1 cellular context compared by ENCODE assay signal in the genomic region with DNA sequence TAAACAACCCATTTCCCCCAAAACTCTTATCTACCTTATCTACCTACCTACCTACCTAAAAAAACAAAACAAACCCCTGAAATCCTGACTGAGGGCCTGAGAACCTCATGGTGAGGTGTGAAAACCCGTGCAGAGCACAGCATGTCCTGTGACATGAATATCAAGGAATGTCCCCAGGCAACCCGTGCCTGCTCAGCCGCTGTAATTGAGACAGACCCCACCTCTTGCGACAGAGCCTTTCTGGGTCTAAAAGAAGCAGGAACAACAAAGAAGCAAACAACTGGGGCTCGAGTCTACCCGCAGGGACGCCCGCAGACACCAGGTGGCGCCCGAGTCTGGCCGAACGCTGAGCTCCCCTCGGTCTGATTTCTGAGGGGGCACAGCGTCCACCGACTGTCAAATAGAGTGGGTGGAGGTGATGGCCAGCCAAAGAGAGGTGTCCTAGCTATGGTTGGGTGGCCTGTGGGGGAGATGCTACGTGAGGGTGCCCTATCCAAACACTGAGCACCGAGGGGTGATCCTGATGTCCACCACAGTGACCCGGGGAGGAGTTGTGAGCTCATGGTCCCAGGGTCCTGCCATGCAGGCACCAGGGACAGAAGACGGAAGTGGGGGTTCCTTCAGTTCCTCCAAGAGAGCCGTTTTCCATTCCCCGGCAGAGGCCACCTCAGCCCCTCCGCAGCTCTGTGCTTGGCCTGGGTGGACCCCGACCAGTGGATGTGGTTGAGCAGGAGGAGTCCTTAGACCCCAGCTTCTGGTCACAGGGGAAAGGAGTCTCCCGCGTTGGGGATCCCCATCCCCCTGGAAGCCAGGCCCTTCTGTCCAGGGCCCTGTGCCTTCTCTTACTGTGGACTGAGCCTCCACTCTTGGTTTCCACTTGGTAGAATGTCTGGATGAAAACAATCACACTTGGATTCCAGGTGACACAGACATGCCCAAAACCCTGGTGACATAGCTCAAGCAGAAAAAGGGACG.
A peak's percentile ranks its signal among the peaks of the same experiment; 100 is the strongest.
TF ChIP-seq lines count a peak whose summit lies in the region.

No MANE protein-coding gene starts in this region.

TF ChIP-seq in HepG2, 621 proteins besides CTCF, POLR2A, EP300 and RAD21 (continued from another document and continues in another):
- TF ChIP-seq, protein P1, sequence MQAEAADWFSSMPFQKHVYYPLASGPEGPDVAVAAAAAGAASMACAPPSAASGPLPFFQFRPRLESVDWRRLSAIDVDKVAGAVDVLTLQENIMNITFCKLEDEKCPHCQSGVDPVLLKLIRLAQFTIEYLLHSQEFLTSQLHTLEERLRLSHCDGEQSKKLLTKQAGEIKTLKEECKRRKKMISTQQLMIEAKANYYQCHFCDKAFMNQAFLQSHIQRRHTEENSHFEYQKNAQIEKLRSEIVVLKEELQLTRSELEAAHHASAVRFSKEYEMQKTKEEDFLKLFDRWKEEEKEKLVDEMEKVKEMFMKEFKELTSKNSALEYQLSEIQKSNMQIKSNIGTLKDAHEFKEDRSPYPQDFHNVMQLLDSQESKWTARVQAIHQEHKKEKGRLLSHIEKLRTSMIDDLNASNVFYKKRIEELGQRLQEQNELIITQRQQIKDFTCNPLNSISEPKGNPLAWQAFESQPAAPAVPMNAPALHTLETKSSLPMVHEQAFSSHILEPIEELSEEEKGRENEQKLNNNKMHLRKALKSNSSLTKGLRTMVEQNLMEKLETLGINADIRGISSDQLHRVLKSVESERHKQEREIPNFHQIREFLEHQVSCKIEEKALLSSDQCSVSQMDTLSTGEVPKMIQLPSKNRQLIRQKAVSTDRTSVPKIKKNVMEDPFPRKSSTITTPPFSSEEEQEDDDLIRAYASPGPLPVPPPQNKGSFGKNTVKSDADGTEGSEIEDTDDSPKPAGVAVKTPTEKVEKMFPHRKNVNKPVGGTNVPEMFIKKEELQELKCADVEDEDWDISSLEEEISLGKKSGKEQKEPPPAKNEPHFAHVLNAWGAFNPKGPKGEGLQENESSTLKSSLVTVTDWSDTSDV (CRISPR knock-in tag; IDR thresholded peaks at IDR 0.05) = no peak
- no peak for TF ChIP-seq ZBTB49 (CRISPR knock-in tag; IDR thresholded peaks at IDR 0.05; ENCODE audit: borderline replicate concordance)
- TF ChIP-seq, protein P2, sequence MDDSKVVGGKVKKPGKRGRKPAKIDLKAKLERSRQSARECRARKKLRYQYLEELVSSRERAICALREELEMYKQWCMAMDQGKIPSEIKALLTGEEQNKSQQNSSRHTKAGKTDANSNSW (CRISPR knock-in tag; IDR thresholded peaks at IDR 0.05; ENCODE audit: borderline replicate concordance) = no peak
- no peak for TF ChIP-seq DMTF1 (CRISPR knock-in tag; IDR thresholded peaks at IDR 0.05)
- no peak for TF ChIP-seq ZNF317 (CRISPR knock-in tag; IDR thresholded peaks at IDR 0.05)
- TF ChIP-seq ZNF10 (CRISPR knock-in tag; IDR thresholded peaks at IDR 0.05; ENCODE audit: borderline replicate concordance, low read depth) = no peak
- 0 out of 2 replicates have a peak, but pooled peaks have one; percentile 26 for TF ChIP-seq RXRA (CRISPR knock-in tag; IDR thresholded peaks at IDR 0.05)
- TF ChIP-seq ZSCAN9 (CRISPR knock-in tag; IDR thresholded peaks at IDR 0.05; ENCODE audit: borderline replicate concordance) = no peak
- TF ChIP-seq ARID2 (CRISPR knock-in tag; IDR thresholded peaks at IDR 0.05; ENCODE audit: borderline replicate concordance) = peak; percentile 57; the same call in 1 of the 2 replicates
- no peak for TF ChIP-seq ATAD3A (CRISPR knock-in tag; IDR thresholded peaks at IDR 0.05)
- peak in 1 of 2 experiments; percentile 44; a peak in 1 of 4 replicates for TF ChIP-seq KLF16 (CRISPR knock-in tag; IDR thresholded peaks at IDR 0.05)
- no peak for TF ChIP-seq ZNF530 (CRISPR knock-in tag; IDR thresholded peaks at IDR 0.05; ENCODE audit: low read depth)
- TF ChIP-seq HNRNPLL (IDR thresholded peaks at IDR 0.05; ENCODE audit: low read depth, low read length, poor library complexity, severe bottlenecking) = no peak
- TF ChIP-seq ZSCAN31 (CRISPR knock-in tag; IDR thresholded peaks at IDR 0.05; ENCODE audit: low read depth) = 0 out of 2 replicates have a peak, but pooled peaks have one; percentile 22
- TF ChIP-seq ZNF776 (CRISPR knock-in tag; IDR thresholded peaks at IDR 0.05) = no peak
- no peak for TF ChIP-seq ZNF33B (CRISPR knock-in tag; IDR thresholded peaks at IDR 0.05)
- TF ChIP-seq, protein P3, sequence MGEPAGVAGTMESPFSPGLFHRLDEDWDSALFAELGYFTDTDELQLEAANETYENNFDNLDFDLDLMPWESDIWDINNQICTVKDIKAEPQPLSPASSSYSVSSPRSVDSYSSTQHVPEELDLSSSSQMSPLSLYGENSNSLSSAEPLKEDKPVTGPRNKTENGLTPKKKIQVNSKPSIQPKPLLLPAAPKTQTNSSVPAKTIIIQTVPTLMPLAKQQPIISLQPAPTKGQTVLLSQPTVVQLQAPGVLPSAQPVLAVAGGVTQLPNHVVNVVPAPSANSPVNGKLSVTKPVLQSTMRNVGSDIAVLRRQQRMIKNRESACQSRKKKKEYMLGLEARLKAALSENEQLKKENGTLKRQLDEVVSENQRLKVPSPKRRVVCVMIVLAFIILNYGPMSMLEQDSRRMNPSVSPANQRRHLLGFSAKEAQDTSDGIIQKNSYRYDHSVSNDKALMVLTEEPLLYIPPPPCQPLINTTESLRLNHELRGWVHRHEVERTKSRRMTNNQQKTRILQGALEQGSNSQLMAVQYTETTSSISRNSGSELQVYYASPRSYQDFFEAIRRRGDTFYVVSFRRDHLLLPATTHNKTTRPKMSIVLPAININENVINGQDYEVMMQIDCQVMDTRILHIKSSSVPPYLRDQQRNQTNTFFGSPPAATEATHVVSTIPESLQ (CRISPR knock-in tag; conservative IDR thresholded peaks at IDR 0.05) = no peak
- TF ChIP-seq POLR2G (IDR thresholded peaks at IDR 0.05; ENCODE audit: low read depth, low read length) = no peak
- no peak for TF ChIP-seq TMF1 (CRISPR knock-in tag; IDR thresholded peaks at IDR 0.05; ENCODE audit: low read depth)
- TF ChIP-seq PBX2 (CRISPR knock-in tag; IDR thresholded peaks at IDR 0.05) = no peak
- TF ChIP-seq RXRB (CRISPR knock-in tag; IDR thresholded peaks at IDR 0.05; ENCODE audit: borderline replicate concordance) = no peak
- TF ChIP-seq RELA (CRISPR knock-in tag; IDR thresholded peaks at IDR 0.05) = no peak
- no peak for TF ChIP-seq GATAD1 (CRISPR knock-in tag; IDR thresholded peaks at IDR 0.05)
- TF ChIP-seq, protein P4, sequence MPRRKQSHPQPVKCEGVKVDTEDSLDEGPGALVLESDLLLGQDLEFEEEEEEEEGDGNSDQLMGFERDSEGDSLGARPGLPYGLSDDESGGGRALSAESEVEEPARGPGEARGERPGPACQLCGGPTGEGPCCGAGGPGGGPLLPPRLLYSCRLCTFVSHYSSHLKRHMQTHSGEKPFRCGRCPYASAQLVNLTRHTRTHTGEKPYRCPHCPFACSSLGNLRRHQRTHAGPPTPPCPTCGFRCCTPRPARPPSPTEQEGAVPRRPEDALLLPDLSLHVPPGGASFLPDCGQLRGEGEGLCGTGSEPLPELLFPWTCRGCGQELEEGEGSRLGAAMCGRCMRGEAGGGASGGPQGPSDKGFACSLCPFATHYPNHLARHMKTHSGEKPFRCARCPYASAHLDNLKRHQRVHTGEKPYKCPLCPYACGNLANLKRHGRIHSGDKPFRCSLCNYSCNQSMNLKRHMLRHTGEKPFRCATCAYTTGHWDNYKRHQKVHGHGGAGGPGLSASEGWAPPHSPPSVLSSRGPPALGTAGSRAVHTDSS (CRISPR knock-in tag; conservative IDR thresholded peaks at IDR 0.05) = no peak
- peak; percentile 50; the same call in 1 of the 2 replicates for TF ChIP-seq KDM5B (CRISPR knock-in tag; IDR thresholded peaks at IDR 0.05; ENCODE audit: borderline replicate concordance)
- TF ChIP-seq HDAC2 (CRISPR knock-in tag; IDR thresholded peaks at IDR 0.05) = peak; percentile 32; the same call in 1 of the 2 replicates
- TF ChIP-seq ZNF589 (CRISPR knock-in tag; conservative IDR thresholded peaks at IDR 0.05) = no peak
- TF ChIP-seq ZNF556 (CRISPR knock-in tag; IDR thresholded peaks at IDR 0.05; ENCODE audit: borderline replicate concordance) = no peak; the same call in 1 of the 2 replicates
- TF ChIP-seq ZNF703 (CRISPR knock-in tag; IDR thresholded peaks at IDR 0.05; ENCODE audit: borderline replicate concordance) = no peak
